14 cellular contexts compared by ENCODE assay signal in genomic region chr12:110718222-110718908, GRCh38. TPM values are rescaled to one million over a fixed set of nuclear protein-coding genes. Genes with fewer than 3 reads are reported as not detected.
DNase-seq lines count a peak whose midpoint lies in the region; ATAC-seq and TF ChIP-seq lines count a peak whose summit lies in the region.
"Had no signal": no experiment of that assay in that cellular context is flagged by ENCODE, and none has a peak within 500 bp of the region (broad histone marks: within the 10 kb centered on the region; RNA-seq: fewer than 3 reads in every experiment).

No MANE protein-coding gene starts in this region.

- no peak for ATAC-seq in activated T-cell treated with anti-CD3 and anti-CD28 coated beads, Interleukin-2, amount 50 U/mL, for 72 hours (replicated peaks in 1 of 2)
- ATAC-seq in HG03565 (IDR thresholded peaks at IDR 0.05; ENCODE audit: unreplicated experiment) (peak; percentile 41), left cardiac atrium (no peak)
- ATAC-seq: SK-N-SH treated with all-trans-retinoic acid at 6 μM for 48 hours had no signal

- TF ChIP-seq CTCF in spleen (IDR thresholded peaks at IDR 0.05 in 8 of 11, conservative IDR thresholded peaks at IDR 0.05 in 3 of 11) (no peak), mammary epithelial cell (conservative IDR thresholded peaks at IDR 0.05 in 1 of 2, IDR thresholded peaks at IDR 0.05 in 1 of 2; ENCODE audit: extremely low read depth in 1 of 2, insufficient read depth in 1 of 2, low read depth in 1 of 2, low read length in 2 of 2) (no peak)

- BruUV-seq in mammary epithelial cell (replicated peaks; lab: Mats Ljungman, UMichigan) = no TSS peak

- dilution Hi-C loops in mammary epithelial cell (cut with HindIII; ENCODE audit: low sequenced_read_pairs) = no loop called here

- H2AFZ ChIP-seq in mammary epithelial cell (ENCODE audit: low read depth, low read length) = no peak overlapping the region

- H4K20me1 ChIP-seq in mammary epithelial cell (ENCODE audit: insufficient read depth, low read length) = no peaks in the 10 kb centered on the region

- no peak overlapping the region for H3K4me3 Mint-ChIP-seq in activated T-cell treated with anti-CD3 and anti-CD28 coated beads, Interleukin-2, amount 50 U/mL, for 72 hours
- no peak overlapping the region for H3K4me3 Mint-ChIP-seq in activated T-helper 1 cell treated with anti-CD3 and anti-CD28 coated beads, Interleukin-12 subunit alpha, Interleukin-12 subunit beta, Interleukin-2, Interleukin-4 antibody, amounts not matched to agents 30 ng/mL and 10 ng/mL and 1 ng/mL, durations not matched to agents 14 hours and 24 hours and 36 hours

- H3K79me2 ChIP-seq in mammary epithelial cell (ENCODE audit: insufficient read depth, low read length) = peaks cover 11% of the 10 kb centered on the region

- H3K9ac ChIP-seq in mammary epithelial cell (ENCODE audit: insufficient read depth, low read length) = no peak overlapping the region

- H3K27ac ChIP-seq in spleen (peak overlapping the region in 5 of 8 donors; percentile 24 to 68 (median 38)), mammary epithelial cell (ENCODE audit: insufficient read depth, low read depth, low read length) (no peak overlapping the region)
- H3K27ac ChIP-seq: breast epithelium, suprapubic skin had no signal

- no peaks in the 10 kb centered on the region for H3K9me3 Mint-ChIP-seq in activated T-cell treated with anti-CD3 and anti-CD28 coated beads, Interleukin-2, amount 50 U/mL, for 72 hours
- H3K9me3 Mint-ChIP-seq in activated T-helper 1 cell treated with anti-CD3 and anti-CD28 coated beads, Interleukin-12 subunit alpha, Interleukin-12 subunit beta, Interleukin-2, Interleukin-4 antibody, amounts not matched to agents 30 ng/mL and 10 ng/mL and 1 ng/mL, durations not matched to agents 14 hours and 24 hours and 36 hours = no peaks in the 10 kb centered on the region

- H3K4me3 ChIP-seq in spleen = no peak overlapping the region
- no peak overlapping the region for H3K4me3 ChIP-seq in mammary epithelial cell (replicated peaks in 1 of 3; ENCODE audit: insufficient read depth in 1 of 3, low read depth in 2 of 3, low read length in 3 of 3)
- H3K4me3 ChIP-seq: breast epithelium, suprapubic skin had no signal

- peak overlapping the region; percentile 82 for H3K27ac Mint-ChIP-seq in activated T-cell treated with anti-CD3 and anti-CD28 coated beads, Interleukin-2, amount 50 U/mL, for 72 hours
- H3K27ac Mint-ChIP-seq in activated T-helper 1 cell treated with anti-CD3 and anti-CD28 coated beads, Interleukin-12 subunit alpha, Interleukin-12 subunit beta, Interleukin-2, Interleukin-4 antibody, amounts not matched to agents 30 ng/mL and 10 ng/mL and 1 ng/mL, durations not matched to agents 14 hours and 24 hours and 36 hours = peak overlapping the region; percentile 44

- H3K4me2 ChIP-seq in mammary epithelial cell (ENCODE audit: insufficient read depth, low read depth, low read length) = no peak overlapping the region

- TF ChIP-seq POLR2A in spleen (IDR thresholded peaks at IDR 0.05) = no peak

- CTCF ChIA-PET in mammary epithelial cell (lab: Charles Lee; ENCODE audit: low non-redundant PET) = no interaction called here

- no peaks in the 10 kb centered on the region for H3K27me3 Mint-ChIP-seq in activated T-cell treated with anti-CD3 and anti-CD28 coated beads, Interleukin-2, amount 50 U/mL, for 72 hours (ENCODE audit: low read depth)
- H3K27me3 Mint-ChIP-seq in activated T-helper 1 cell treated with anti-CD3 and anti-CD28 coated beads, Interleukin-12 subunit alpha, Interleukin-12 subunit beta, Interleukin-2, Interleukin-4 antibody, amounts not matched to agents 30 ng/mL and 10 ng/mL and 1 ng/mL, durations not matched to agents 14 hours and 24 hours and 36 hours (ENCODE audit: insufficient read depth) = no peaks in the 10 kb centered on the region

- H3K36me3 ChIP-seq in spleen (peaks cover under 1 to 77% (median 57%) of the 10 kb centered on the region in 6 donors), mammary epithelial cell (ENCODE audit: insufficient read depth, low read length) (peaks cover 32% of the 10 kb centered on the region)

- no peak for DNase-seq in activated T-cell treated with anti-CD3 and anti-CD28 coated beads, Interleukin-2, amount 50 U/mL, for 72 hours
- no peak for DNase-seq in activated T-cell treated with anti-CD3 and anti-CD28 coated beads, Interleukin-2, amount 50 U/mL, for 48 hours
- DNase-seq in activated T-helper 1 cell treated with anti-CD3 and anti-CD28 coated beads, Interleukin-12 subunit alpha, Interleukin-12 subunit beta, Interleukin-2, Interleukin-4 antibody, amounts not matched to agents 30 ng/mL and 10 ng/mL and 1 ng/mL, durations not matched to agents 14 hours and 24 hours and 36 hours (ENCODE audit: low spot score) = no peak
- no peak for DNase-seq in spleen
- DNase-seq in left cardiac atrium = no peak
- no peak for DNase-seq in hepatic stellate cell (ENCODE audit: low spot score)
- no peak for DNase-seq in mammary epithelial cell
- DNase-seq: activated naive CD4-positive, alpha-beta T cell treated with anti-CD3 and anti-CD28 coated beads, Interleukin-2, amount 50 U/mL, for 16 hours; dermis blood vessel endothelial cell; IMR-90 had no signal

- no peaks in the 10 kb centered on the region for H3K27me3 ChIP-seq in spleen (replicated peaks in 1 of 7)
- H3K27me3 ChIP-seq in mammary epithelial cell (ENCODE audit: insufficient read depth, low read length) = no peaks in the 10 kb centered on the region
- H3K27me3 ChIP-seq: breast epithelium, suprapubic skin had no signal

- H3K4me1 ChIP-seq in spleen = peaks cover 0 to 27% (median 0%) of the 10 kb centered on the region in 6 donors
- no peaks in the 10 kb centered on the region for H3K4me1 ChIP-seq in mammary epithelial cell (ENCODE audit: insufficient read depth, low read length)
- H3K4me1 ChIP-seq: breast epithelium, suprapubic skin had no signal

- intact Hi-C loops in activated T-helper 1 cell treated with anti-CD3 and anti-CD28 coated beads, Interleukin-12 subunit alpha, Interleukin-12 subunit beta, Interleukin-2, Interleukin-4 antibody, amounts not matched to agents 30 ng/mL and 10 ng/mL and 1 ng/mL, durations not matched to agents 14 hours and 24 hours and 36 hours (cut with micrococcal nuclease) = no loop called here
- intact Hi-C loops in spleen (cut with DNase I; ENCODE audit: low total_unique reads) (no loop called here), left cardiac atrium (cut with DNase I) (no loop called here), mammary epithelial cell (cut with micrococcal nuclease) (no loop called here)

- peaks cover 17 to 49% of the 10 kb centered on the region in 2 donors for H3K36me3 Mint-ChIP-seq in activated T-cell treated with anti-CD3 and anti-CD28 coated beads, Interleukin-2, amount 50 U/mL, for 72 hours (ENCODE audit: insufficient read depth in 2 of 2)
- peaks cover 62% of the 10 kb centered on the region for H3K36me3 Mint-ChIP-seq in activated T-helper 1 cell treated with anti-CD3 and anti-CD28 coated beads, Interleukin-12 subunit alpha, Interleukin-12 subunit beta, Interleukin-2, Interleukin-4 antibody, amounts not matched to agents 30 ng/mL and 10 ng/mL and 1 ng/mL, durations not matched to agents 14 hours and 24 hours and 36 hours (ENCODE audit: low read depth)

- WGBS in spleen, 5 donors = 77 to 85% (median 83%) methylated on average over 7 of the region's 7 CpGs
- 94% methylated on average over 7 of the region's 7 CpGs for WGBS in mammary epithelial cell (ENCODE audit: low coverage, missing lambda C conversion rate)

- H3K4me1 Mint-ChIP-seq in activated T-cell treated with anti-CD3 and anti-CD28 coated beads, Interleukin-2, amount 50 U/mL, for 72 hours (ENCODE audit: low read depth) = peaks cover 18% of the 10 kb centered on the region
- peaks cover 34% of the 10 kb centered on the region for H3K4me1 Mint-ChIP-seq in activated T-helper 1 cell treated with anti-CD3 and anti-CD28 coated beads, Interleukin-12 subunit alpha, Interleukin-12 subunit beta, Interleukin-2, Interleukin-4 antibody, amounts not matched to agents 30 ng/mL and 10 ng/mL and 1 ng/mL, durations not matched to agents 14 hours and 24 hours and 36 hours (ENCODE audit: low read depth)

- H3K9me3 ChIP-seq in spleen = no peaks in the 10 kb centered on the region
- H3K9me3 ChIP-seq in mammary epithelial cell (replicated peaks; ENCODE audit: insufficient read depth, low read length) = no peaks in the 10 kb centered on the region
- H3K9me3 ChIP-seq: breast epithelium, suprapubic skin had no signal

- in situ Hi-C loops in mammary epithelial cell (cut with MboI; ENCODE audit: low sequenced_read_pairs in 2 of 2) = no loop called here

RNA-seq across cellular contexts. Expression of gene PPP1CC, which starts 24.3 kb away (rescaled TPM):
- 100 to 1,000 TPM; 302 to 332 TPM for total RNA-seq in activated T-cell treated with anti-CD3 and anti-CD28 coated beads, Interleukin-2, amount 50 U/mL, for 72 hours
- 449 and 469 TPM in 2 replicates for total RNA-seq in activated T-helper 1 cell treated with anti-CD3 and anti-CD28 coated beads, Interleukin-12 subunit alpha, Interleukin-12 subunit beta, Interleukin-2, Interleukin-4 antibody, amounts not matched to agents 30 ng/mL and 10 ng/mL and 1 ng/mL, durations not matched to agents 14 hours and 24 hours and 36 hours
- total RNA-seq in spleen (100 to 1,000 TPM; 108 to 173 (median 131) TPM), left cardiac atrium (100 to 1,000 TPM; 137 to 174 TPM), mammary epithelial cell (100 to 1,000 TPM in 1 of 2 donors, 10 to 100 TPM in 1; 91.0 to 116 TPM)
- polyA plus RNA-seq in spleen (100 to 1,000 TPM in 2 of 3 donors, 10 to 100 TPM in 1; 74.8 to 103 (median 100) TPM), mammary epithelial cell (80.4 TPM)
- polyA minus RNA-seq in mammary epithelial cell = 76.0 TPM

RNA-seq across cellular contexts. Expression of gene HVCN1, which starts 29.4 kb away (rescaled TPM):
- total RNA-seq in activated T-cell treated with anti-CD3 and anti-CD28 coated beads, Interleukin-2, amount 50 U/mL, for 72 hours = 10 to 100 TPM; 10.5 to 12.8 TPM
- 13.8 and 16.7 TPM in 2 replicates for total RNA-seq in activated T-helper 1 cell treated with anti-CD3 and anti-CD28 coated beads, Interleukin-12 subunit alpha, Interleukin-12 subunit beta, Interleukin-2, Interleukin-4 antibody, amounts not matched to agents 30 ng/mL and 10 ng/mL and 1 ng/mL, durations not matched to agents 14 hours and 24 hours and 36 hours
- total RNA-seq in spleen = 10 to 100 TPM; 46.9 to 71.3 (median 63.7) TPM
- polyA plus RNA-seq in spleen = 100 to 1,000 TPM in 2 of 3 donors, 10 to 100 TPM in 1; 76.5 to 114 (median 106) TPM
- 10 to 100 TPM; 10.4 to 44.7 TPM for total RNA-seq in left cardiac atrium
- under 1 TPM in 1 of 2 donors, not detected in 1; 0.33 TPM for total RNA-seq in mammary epithelial cell
- not detected for polyA plus RNA-seq in mammary epithelial cell
- not detected for polyA minus RNA-seq in mammary epithelial cell

Comparison
In these comparisons a context has a peak if more than half of its experiments do, and no peak if none do; other contexts are left out.
1. RNA of gene HVCN1, which starts 29.4 kb away (total RNA-seq): 46.9 to 71.3 TPM in spleen, 10.4 to 44.7 TPM in left cardiac atrium, 13.8 to 16.7 TPM in activated T-helper 1 cell treated with anti-CD3 and anti-CD28 coated beads, Interleukin-12 subunit alpha, Interleukin-12 subunit beta, Interleukin-2, Interleukin-4 antibody, amounts not matched to agents 30 ng/mL and 10 ng/mL and 1 ng/mL, durations not matched to agents 14 hours and 24 hours and 36 hours and 10.5 to 12.8 TPM in activated T-cell treated with anti-CD3 and anti-CD28 coated beads, Interleukin-2, amount 50 U/mL, for 72 hours; 0.33 TPM in mammary epithelial cell; every median in the first group is over 4 times any median in the second.